In genomic region chr10:73376679-73377078, GRCh38 we compare ENCODE assay signal across 1 cellular context.
TF ChIP-seq lines count a peak whose summit lies in the region.

No MANE protein-coding gene starts in this region.

TF ChIP-seq in K562, 482 proteins besides CTCF, POLR2A, EP300 and RAD21:
- TF ChIP-seq MTF1 (CRISPR knock-in tag; IDR thresholded peaks at IDR 0.05; ENCODE audit: borderline replicate concordance) (0 out of 2 replicates have a peak, but pooled peaks have one; percentile 20), LARP7 (IDR thresholded peaks at IDR 0.05) (no peak), SLC30A9 (CRISPR knock-in tag; IDR thresholded peaks at IDR 0.05) (no peak), ELF4 (CRISPR knock-in tag; IDR thresholded peaks at IDR 0.05) (no peak), VEZF1 (CRISPR knock-in tag; IDR thresholded peaks at IDR 0.05) (no peak), SMARCA4 (IDR thresholded peaks at IDR 0.05) (no peak), BMI1 (IDR thresholded peaks at IDR 0.05; ENCODE audit: low read length) (no peak), ZNF449 (CRISPR knock-in tag; IDR thresholded peaks at IDR 0.05) (0 out of 2 replicates have a peak, but pooled peaks have one; percentile 53), TEAD1 (CRISPR knock-in tag; IDR thresholded peaks at IDR 0.05) (no peak), BRCA1 (IDR thresholded peaks at IDR 0.05) (no peak), BRCA1 (CRISPR knock-in tag; IDR thresholded peaks at IDR 0.05) (no peak), ZNF561 (CRISPR knock-in tag; conservative IDR thresholded peaks at IDR 0.05) (no peak), ZMIZ1 (IDR thresholded peaks at IDR 0.05; ENCODE audit: low read depth in 2 of 2, low read length in 2 of 2) (no peak), ZNF707 (CRISPR knock-in tag; conservative IDR thresholded peaks at IDR 0.05) (0 out of 2 replicates have a peak, but pooled peaks have one; percentile 30), NONO (IDR thresholded peaks at IDR 0.05; ENCODE audit: low read depth in 2 of 2, low read length in 1 of 2) (no peak), KLF6 (CRISPR knock-in tag; IDR thresholded peaks at IDR 0.05; ENCODE audit: borderline replicate concordance) (no peak), GABPB2 (CRISPR knock-in tag; conservative IDR thresholded peaks at IDR 0.05) (0 out of 2 replicates have a peak, but pooled peaks have one; percentile 60), DIDO1 (tag; IDR thresholded peaks at IDR 0.05; ENCODE audit: low read depth) (no peak), FOXO4 (CRISPR knock-in tag; IDR thresholded peaks at IDR 0.05) (no peak), ZNF277 (CRISPR knock-in tag; IDR thresholded peaks at IDR 0.05; ENCODE audit: borderline replicate concordance) (peak; percentile 96)
